ENCODE assay signal across 18 cellular contexts in the genomic region with DNA sequence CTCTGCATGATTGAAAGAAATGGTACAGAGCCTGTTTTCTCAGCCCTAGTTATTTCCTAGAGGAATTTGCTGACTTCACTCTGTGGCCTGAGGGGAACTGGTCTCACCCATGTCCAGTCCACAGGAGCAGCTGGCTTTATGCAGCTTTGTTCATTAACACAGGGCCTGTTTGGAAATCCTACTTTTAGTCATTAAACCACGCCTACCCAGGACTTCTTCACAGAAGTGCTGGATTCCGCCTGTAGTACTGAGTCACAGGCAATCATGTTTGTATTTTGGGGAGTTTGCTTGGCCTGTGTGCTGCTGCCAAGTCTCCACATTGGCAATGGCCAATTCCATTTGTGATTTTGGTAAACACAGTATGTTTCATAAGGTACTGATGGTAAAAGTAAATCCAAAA. TPM values are rescaled to one million over a fixed set of nuclear protein-coding genes. Genes with fewer than 3 reads are reported as not detected.
A peak's percentile ranks its signal among the peaks of the same experiment; 100 is the strongest.
DNase-seq lines count a peak whose midpoint lies in the region; ATAC-seq and TF ChIP-seq lines count a peak whose summit lies in the region.
"Had no signal": no experiment of that assay in that cellular context is flagged by ENCODE, and none has a peak within 500 bp of the region (broad histone marks: within the 10 kb centered on the region; RNA-seq: fewer than 3 reads in every experiment).

No MANE protein-coding gene starts in this region.

- H3K4me2 ChIP-seq in GM23338, result peak overlapping the region; percentile 37; the same call in 1 of the 2 replicates

- no peak overlapping the region for H3K4me3 ChIP-seq in GM23338
- H3K4me3 ChIP-seq: mucosa of descending colon, ovary had no signal

- H3K4me3 Mint-ChIP-seq in GM23338, result no peak overlapping the region
- H3K4me3 Mint-ChIP-seq: activated CD4-positive, alpha-beta T cell treated with anti-CD3 and anti-CD28 coated beads, Interleukin-2, amount 10 ng/mL, durations not matched to agents 7 days and 5 days; stimulated activated naive CD8-positive, alpha-beta T cell treated with anti-CD3 and anti-CD28 coated beads, Interleukin-15, Interleukin-2, amounts not matched to agents 100 ng/mL and 50 ng/mL, for 24 hours; T-helper 2 cell treated with Interferon-gamma antibody and Interleukin-4, amounts not matched to agents 5 μg/mL and 100 μg/mL, for 36 hours had no signal

- H3K27ac ChIP-seq in GM23338 (ENCODE audit: low read depth), result no peak overlapping the region
- H3K27ac ChIP-seq: ovary had no signal

- peak overlapping the region; percentile 55 for H3K27ac Mint-ChIP-seq in GM23338
- H3K27ac Mint-ChIP-seq: activated CD4-positive, alpha-beta T cell treated with anti-CD3 and anti-CD28 coated beads, Interleukin-2, amount 10 ng/mL, durations not matched to agents 7 days and 5 days; stimulated activated naive CD8-positive, alpha-beta T cell treated with anti-CD3 and anti-CD28 coated beads, Interleukin-15, Interleukin-2, amounts not matched to agents 100 ng/mL and 50 ng/mL, for 24 hours; T-helper 2 cell treated with Interferon-gamma antibody and Interleukin-4, amounts not matched to agents 5 μg/mL and 100 μg/mL, for 36 hours had no signal

- H3K36me3 ChIP-seq in GM23338 (ENCODE audit: insufficient read depth), result no peaks in the 10 kb centered on the region
- H3K36me3 ChIP-seq: ovary had no signal

- H3K27me3 Mint-ChIP-seq in GM23338 (ENCODE audit: insufficient read depth, low read depth, poor library complexity), result no peaks in the 10 kb centered on the region
- H3K27me3 Mint-ChIP-seq: activated CD4-positive, alpha-beta T cell treated with anti-CD3 and anti-CD28 coated beads, Interleukin-2, amount 10 ng/mL, durations not matched to agents 7 days and 5 days; stimulated activated naive CD8-positive, alpha-beta T cell treated with anti-CD3 and anti-CD28 coated beads, Interleukin-15, Interleukin-2, amounts not matched to agents 100 ng/mL and 50 ng/mL, for 24 hours had no signal

- no peaks in the 10 kb centered on the region for H3F3A ChIP-seq in GM23338 (replicated peaks; ENCODE audit: low read depth)

- H3K79me2 ChIP-seq in GM23338 (replicated peaks; ENCODE audit: insufficient read depth), result no peaks in the 10 kb centered on the region

- TF ChIP-seq CTCF in GM23338 (conservative IDR thresholded peaks at IDR 0.05; ENCODE audit: low read depth in 2 of 2), result no peak

- no peak for DNase-seq in GM23338 (ENCODE audit: low spot score)
- DNase-seq in SW480 (ENCODE audit: low spot score), result peak; percentile 27
- DNase-seq in globus pallidus (ENCODE audit: low spot score), result peak; percentile 1
- peak; percentile 4 for DNase-seq in putamen (ENCODE audit: low spot score)
- no peak for DNase-seq in NCI-H146 treated with DMSO at 0.1 percent for 48 hours (lab: John Stamatoyannopoulos, UW; ENCODE audit: unreplicated experiment)
- DNase-seq in midbrain (lab: John Stamatoyannopoulos, UW), result no peak
- DNase-seq: activated CD4-positive, alpha-beta T cell treated with anti-CD3 and anti-CD28 coated beads, Interleukin-2, amount 10 ng/mL, durations not matched to agents 7 days and 5 days; cerebellar nuclear complex; COR-L47; KBM-7; mucosa of descending colon; NCI-H1105 treated with DMSO at 0.1 percent for 48 hours; ovary; SHP77 had no signal

- no peaks in the 10 kb centered on the region for H3K36me3 Mint-ChIP-seq in GM23338 (ENCODE audit: low read depth)

- H2AFZ ChIP-seq in GM23338, result no peak overlapping the region

- peaks cover 5% of the 10 kb centered on the region for H3K9me2 ChIP-seq in GM23338 (ENCODE audit: insufficient read depth)

- H3K27me3 ChIP-seq in GM23338 (ENCODE audit: insufficient read depth), result no peaks in the 10 kb centered on the region
- H3K27me3 ChIP-seq: ovary had no signal

- peaks cover 3% of the 10 kb centered on the region; the same call in 1 of the 2 replicates for H4K20me1 ChIP-seq in GM23338 (replicated peaks; ENCODE audit: insufficient read depth)

- no peaks in the 10 kb centered on the region for H3K9me3 Mint-ChIP-seq in GM23338
- H3K9me3 Mint-ChIP-seq: activated CD4-positive, alpha-beta T cell treated with anti-CD3 and anti-CD28 coated beads, Interleukin-2, amount 10 ng/mL, durations not matched to agents 7 days and 5 days had no signal

- ATAC-seq in GM23338, result peak; percentile 34
- no peak for ATAC-seq in HG03432 (IDR thresholded peaks at IDR 0.05; ENCODE audit: unreplicated experiment)
- ATAC-seq in GM18873 (IDR thresholded peaks at IDR 0.05; ENCODE audit: low FRiP score, unreplicated experiment), result no peak
- ATAC-seq: mucosa of descending colon had no signal

- H3K4me1 Mint-ChIP-seq in GM23338, result peaks cover 7% of the 10 kb centered on the region; the same call in 2 of the 3 replicates
- H3K4me1 Mint-ChIP-seq: activated CD4-positive, alpha-beta T cell treated with anti-CD3 and anti-CD28 coated beads, Interleukin-2, amount 10 ng/mL, durations not matched to agents 7 days and 5 days had no signal

- H3K4me1 ChIP-seq in GM23338 (ENCODE audit: insufficient read depth), result peaks cover 9% of the 10 kb centered on the region

TF ChIP-seq in GM23338, 12 proteins besides CTCF, POLR2A, EP300 and RAD21:
- TF ChIP-seq, protein P1, sequence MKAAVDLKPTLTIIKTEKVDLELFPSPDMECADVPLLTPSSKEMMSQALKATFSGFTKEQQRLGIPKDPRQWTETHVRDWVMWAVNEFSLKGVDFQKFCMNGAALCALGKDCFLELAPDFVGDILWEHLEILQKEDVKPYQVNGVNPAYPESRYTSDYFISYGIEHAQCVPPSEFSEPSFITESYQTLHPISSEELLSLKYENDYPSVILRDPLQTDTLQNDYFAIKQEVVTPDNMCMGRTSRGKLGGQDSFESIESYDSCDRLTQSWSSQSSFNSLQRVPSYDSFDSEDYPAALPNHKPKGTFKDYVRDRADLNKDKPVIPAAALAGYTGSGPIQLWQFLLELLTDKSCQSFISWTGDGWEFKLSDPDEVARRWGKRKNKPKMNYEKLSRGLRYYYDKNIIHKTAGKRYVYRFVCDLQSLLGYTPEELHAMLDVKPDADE (IDR thresholded peaks at IDR 0.05), result no peak
- TF ChIP-seq NANOG (IDR thresholded peaks at IDR 0.05; ENCODE audit: borderline replicate concordance) (no peak), EZH2 (IDR thresholded peaks at IDR 0.05; ENCODE audit: low read depth, unreplicated experiment) (no peak), EZH2phosphoT487 (IDR thresholded peaks at IDR 0.05; ENCODE audit: unreplicated experiment) (no peak), ZNF331 (CRISPR knock-in tag; IDR thresholded peaks at IDR 0.05; ENCODE audit: low read depth) (no peak)

RNA-seq across cellular contexts. Expression of a gene that starts 52.8 kb away (rescaled TPM):
- 6.6 and 7.0 TPM in 2 replicates for total RNA-seq in GM23338 (2014; rRNA removed; shearing (Covaris generic))
- 4.3 and 5.1 TPM in 2 replicates for polyA plus RNA-seq in GM23338 (2016; fragmentation: Nextera tagmentation; extraction: Ambion mirVana)
- total RNA-seq: activated CD4-positive, alpha-beta T cell treated with anti-CD3 and anti-CD28 coated beads, Interleukin-2, amount 10 ng/mL, durations not matched to agents 7 days and 5 days had no signal

Comparison
In these comparisons a context has a peak if more than half of its experiments do, and no peak if none do; other contexts are left out.
1. DNase-seq: peak in SW480 (single experiment), globus pallidus (single experiment) and putamen (single experiment); none in GM23338 (single experiment), NCI-H146 treated with DMSO at 0.1 percent for 48 hours (single experiment) and midbrain (single experiment).